25 cellular contexts compared by ENCODE assay signal in the genomic region with DNA sequence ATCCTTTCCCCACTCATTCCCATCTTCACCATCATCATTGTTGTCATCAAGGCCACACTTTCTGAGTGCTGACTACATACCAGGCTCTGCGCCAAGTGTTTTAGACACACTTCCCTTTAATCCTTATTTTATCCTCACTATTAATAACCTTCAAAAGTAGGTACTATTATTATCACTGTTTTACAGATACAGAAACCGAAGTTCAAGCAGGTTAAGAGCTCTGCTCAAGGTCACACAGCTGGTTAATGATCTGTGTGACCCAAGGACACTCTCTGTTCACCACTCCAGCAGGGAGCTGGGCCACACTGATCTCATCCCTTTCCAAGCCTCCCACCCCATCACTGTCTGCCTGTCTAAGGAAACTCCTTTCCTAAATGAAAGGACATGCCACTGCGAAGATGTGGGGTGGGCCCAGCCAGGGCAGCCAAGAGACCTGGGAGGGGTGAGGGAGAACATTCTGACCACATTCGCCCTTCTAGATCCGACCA. TPM values are rescaled to one million over a fixed set of nuclear protein-coding genes. Genes with fewer than 3 reads are reported as not detected.
DNase-seq lines count a peak whose midpoint lies in the region; ATAC-seq, FAIRE-seq and TF ChIP-seq lines count a peak whose summit lies in the region.
"Had no signal": no experiment of that assay in that cellular context is flagged by ENCODE, and none has a peak within 500 bp of the region (broad histone marks: within the 10 kb centered on the region; RNA-seq: fewer than 3 reads in every experiment).

No MANE protein-coding gene starts in this region.

- TF ChIP-seq CTCF in PC-9 (conservative IDR thresholded peaks at IDR 0.05) (no peak), H1 (IDR thresholded peaks at IDR 0.05; ENCODE audit: control extremely low read depth in 1 of 3, insufficient read depth in 1 of 3, low read depth in 1 of 3, low read length in 3 of 3) (no peak), thyroid gland (IDR thresholded peaks at IDR 0.05) (no peak)

- no peak overlapping the region for H2AK5ac ChIP-seq in H1 (ENCODE audit: low read depth, low read length)

- peaks cover 69% of the 10 kb centered on the region for H3K79me2 ChIP-seq in PC-9 (ENCODE audit: low read depth)
- H3K79me2 ChIP-seq in H1 (ENCODE audit: control insufficient read depth in 1 of 2, insufficient read depth in 2 of 2, low read length in 2 of 2) = no peaks in the 10 kb centered on the region

- WGBS in H1 (ENCODE audit: extremely low coverage in 1 of 2, insufficient coverage in 1 of 2, insufficient read length in 1 of 2, insufficient replicate concordance in 2 of 2, low coverage in 1 of 2, low lambda C conversion rate in 2 of 2, missing lambda C conversion rate in 1 of 2), 2 experiments = 93% methylated on average over 5 of the region's 5 CpGs; no CpG with 5 or more reads in 1 of the 2 experiments
- 77 to 79% methylated on average over 5 of the region's 5 CpGs for WGBS in thyroid gland, 2 donors

- H3K9me2 ChIP-seq in PC-9 (ENCODE audit: insufficient read depth) = no peaks in the 10 kb centered on the region

- no peak overlapping the region for H4K8ac ChIP-seq in H1 (ENCODE audit: extremely low read depth, insufficient read depth, low read length)

- TF ChIP-seq EP300 in H1 (IDR thresholded peaks at IDR 0.05; ENCODE audit: borderline replicate concordance in 1 of 2, low read depth in 2 of 2, low read length in 2 of 2) = no peak

- no peak for FAIRE-seq in H1 (lab: Jason Lieb, UNC)
- FAIRE-seq: frontal cortex, islet of Langerhans had no signal

- H2AFZ ChIP-seq in PC-9 (no peak overlapping the region), H1 (ENCODE audit: low read length) (no peak overlapping the region)

- H3K56ac ChIP-seq in H1 (replicated peaks; ENCODE audit: insufficient read length, low read depth, low read length) = no peak overlapping the region

- peak overlapping the region; percentile 24; the same call in 1 of the 2 replicates for H2BK20ac ChIP-seq in H1 (ENCODE audit: low read length)

- DNase-seq in PC-9 (no peak), H1 (ENCODE audit: low read depth in 1 of 2, low spot score in 2 of 2) (no peak), lung microvascular endothelial cell (ENCODE audit: low read depth in 2 of 2) (peak; percentile 11 to 79), thyroid gland (no peak), retina (no peak), NCI-H524 (lab: John Stamatoyannopoulos, UW) (no peak)
- DNase-seq: activated CD4-positive, alpha-beta T cell treated with anti-CD3 and anti-CD28 coated beads for 36 hours; activated gamma-delta T cell treated with Interleukin-2 at 50 U/mL for 16 hours; body of pancreas; CD4-positive, alpha-beta T cell; effector memory CD4-positive, alpha-beta T cell; NCI-H1105 treated with DMSO at 0.1 percent for 48 hours; NCI-H2081; SJCRH30; stimulated activated CD4-positive, alpha-beta T cell treated with anti-CD3 and anti-CD28 coated beads, Interleukin-12 subunit alpha, Interleukin-12 subunit beta, amount 100 ng/mL, for 4 hours; stimulated activated CD4-positive, alpha-beta T cell treated with anti-CD3 and anti-CD28 coated beads, Interleukin-4, amount 100 ng/mL, for 24 hours; stimulated activated naive CD4-positive, alpha-beta T cell; T-cell had no signal

- no peak overlapping the region for H2BK5ac ChIP-seq in H1 (ENCODE audit: low read depth, low read length)

- no peaks in the 10 kb centered on the region for H3K79me1 ChIP-seq in H1 (ENCODE audit: low read depth, low read length)

- H3K4me2 ChIP-seq in PC-9 (peak overlapping the region; percentile 97), H1 (ENCODE audit: insufficient read depth in 1 of 2, low read depth in 2 of 2, low read length in 2 of 2) (no peak overlapping the region)

- peaks cover 42% of the 10 kb centered on the region for H3F3A ChIP-seq in PC-9 (ENCODE audit: insufficient read depth, low read depth)

- H3K18ac ChIP-seq in H1 (ENCODE audit: extremely low read depth, low read length) = no peak overlapping the region

- no peak overlapping the region for H3K9ac ChIP-seq in H1 (replicated peaks in 1 of 4; ENCODE audit: extremely low read depth in 1 of 4, low read depth in 3 of 4, low read length in 3 of 4)

- H3K23me2 ChIP-seq in H1 (ENCODE audit: low read depth, low read length) = no peaks in the 10 kb centered on the region

- no peaks in the 10 kb centered on the region for H3K27me3 ChIP-seq in PC-9 (ENCODE audit: insufficient read depth, low read depth)
- no peaks in the 10 kb centered on the region; a peak in 1 of 7 replicates for H3K27me3 ChIP-seq in H1 (replicated peaks in 1 of 4; ENCODE audit: control insufficient read depth in 3 of 4, extremely low read depth in 1 of 4, insufficient read depth in 3 of 4, low read length in 3 of 4)
- H3K27me3 ChIP-seq in thyroid gland = no peaks in the 10 kb centered on the region
- H3K27me3 ChIP-seq: body of pancreas, SJCRH30 had no signal

- no TSS peak for BruUV-seq in PC-9 (replicated peaks; lab: Mats Ljungman, UMichigan)

- no peaks in the 10 kb centered on the region for H3K9me3 ChIP-seq in PC-9 (ENCODE audit: insufficient read depth, low read depth)
- no peaks in the 10 kb centered on the region for H3K9me3 ChIP-seq in H1 (ENCODE audit: insufficient read depth in 2 of 2, low read depth in 1 of 2, low read length in 1 of 2)
- no peaks in the 10 kb centered on the region for H3K9me3 ChIP-seq in thyroid gland
- H3K9me3 ChIP-seq: body of pancreas, SJCRH30 had no signal

- no peak overlapping the region for H4K5ac ChIP-seq in H1 (ENCODE audit: insufficient read length, low read depth, low read length)

- H3K14ac ChIP-seq in H1 (ENCODE audit: insufficient read length) = no peak overlapping the region

- ATAC-seq in HG02642 (IDR thresholded peaks at IDR 0.05; ENCODE audit: poor library complexity, unreplicated experiment) = no peak
- ATAC-seq: activated CD4-positive, alpha-beta T cell treated with anti-CD3 and anti-CD28 coated beads for 36 hours; body of pancreas; esophagus mucosa; Panc1; T-cell had no signal

- CTCF ChIA-PET in PC-9 (lab: Charles Lee) (interaction anchor here (0.5 to 1.4 kb wide), 2 partner anchors 25 to 153 kb away, joined by 3 to 4 read pairs; no protein-coding TSS in a partner anchor), H1 (lab: Charles Lee; ENCODE audit: partially characterized antibody) (interaction anchor here (1.0 to 1.2 kb wide), 2 partner anchors 10 to 32 kb away, joined by 3 read pairs; no protein-coding TSS in a partner anchor)

- POLR2A ChIA-PET in PC-9 (lab: Charles Lee; ENCODE audit: unreplicated experiment) (no interaction called here), H1 (lab: Charles Lee; ENCODE audit: partially characterized antibody) (interaction anchor here (1.2 kb wide), 1 partner anchor 17 kb away, joined by 5 read pairs; the partner anchor contains the start of gene TSKU)

- H3K4me1 ChIP-seq in PC-9 (replicated peaks; ENCODE audit: insufficient read depth) (peaks cover 63% of the 10 kb centered on the region), H1 (replicated peaks in 1 of 4; ENCODE audit: control insufficient read depth in 3 of 4, insufficient read depth in 4 of 4, low read length in 3 of 4) (peaks cover 0 to 20% (median 13%) of the 10 kb centered on the region in 4 experiments; a peak in 6 of 7 replicates), thyroid gland (peaks cover 46 to 58% of the 10 kb centered on the region in 2 donors)

- H4K20me1 ChIP-seq in PC-9 (ENCODE audit: insufficient read depth) (0 out of 2 replicates have a peak, but pooled peaks cover 3% of the 10 kb centered on the region), H1 (replicated peaks in 1 of 2; ENCODE audit: control insufficient read depth in 1 of 2, insufficient read depth in 2 of 2, low read length in 2 of 2) (no peaks in the 10 kb centered on the region)

- peaks cover 25% of the 10 kb centered on the region; the same call in 1 of the 2 replicates for H3K36me3 ChIP-seq in PC-9 (ENCODE audit: low read depth)
- no peaks in the 10 kb centered on the region for H3K36me3 ChIP-seq in H1 (ENCODE audit: control insufficient read depth in 2 of 4, insufficient read depth in 4 of 4, low read length in 3 of 4)
- H3K36me3 ChIP-seq in thyroid gland = no peaks in the 10 kb centered on the region
- H3K36me3 ChIP-seq: SJCRH30 had no signal

- H2BK120ac ChIP-seq in H1 (replicated peaks; ENCODE audit: low read depth, low read length) = no peak overlapping the region

- H3K23ac ChIP-seq in H1 (ENCODE audit: insufficient read length) = no peak overlapping the region

- H2BK12ac ChIP-seq in H1 (ENCODE audit: low read depth, low read length) = peak overlapping the region; percentile 18; the same call in 1 of the 2 replicates

- no peak for TF ChIP-seq POLR2A in H1 (IDR thresholded peaks at IDR 0.05; ENCODE audit: control extremely low read depth in 1 of 2, low read depth in 2 of 2, low read length in 2 of 2)
- no peak for TF ChIP-seq POLR2A in thyroid gland (IDR thresholded peaks at IDR 0.05)

- H3K4ac ChIP-seq in H1 (replicated peaks; ENCODE audit: insufficient read length, low read depth, low read length) = no peak overlapping the region

- H3K27ac ChIP-seq in PC-9 = no peak overlapping the region; the same call in 1 of the 2 replicates
- no peak overlapping the region for H3K27ac ChIP-seq in H1 (ENCODE audit: low read depth, low read length)
- H3K27ac ChIP-seq in thyroid gland = peak overlapping the region in 2 of 3 donors; percentile 96 to 97
- H3K27ac ChIP-seq: body of pancreas, SJCRH30 had no signal

- H3K4me3 ChIP-seq in PC-9 = no peak overlapping the region; the same call in 1 of the 2 replicates
- H3K4me3 ChIP-seq in H1 (ENCODE audit: extremely low read depth in 1 of 4, insufficient read depth in 2 of 4, low read depth in 3 of 4, low read length in 4 of 4) = no peak overlapping the region
- H3K4me3 ChIP-seq in thyroid gland (replicated peaks in 1 of 3) = no peak overlapping the region
- H3K4me3 ChIP-seq: body of pancreas, lung, SJCRH30 had no signal

- no peak overlapping the region for H2BK15ac ChIP-seq in H1 (ENCODE audit: low read length)

- TF ChIP-seq RAD21 in H1 (IDR thresholded peaks at IDR 0.05 in 1 of 2, conservative IDR thresholded peaks at IDR 0.05 in 1 of 2; ENCODE audit: low read depth in 2 of 2, low read length in 2 of 2) = no peak

- intact Hi-C loops in PC-9 (cut with micrococcal nuclease; ENCODE audit: unreplicated experiment) (no loop called here), thyroid gland (cut with DNase I) (no loop called here)

- no peak overlapping the region for H4K91ac ChIP-seq in H1 (replicated peaks; ENCODE audit: insufficient read length, low read length)

RNA-seq across cellular contexts. Expression of gene TSKU, which starts 17.2 kb away (rescaled TPM):
- total RNA-seq in PC-9 (2021) (89.3 and 99.4 TPM in 2 replicates), lung microvascular endothelial cell (3.2 and 3.9 TPM in 2 replicates), thyroid gland (100 to 1,000 TPM in 2 of 4 donors, 10 to 100 TPM in 2; 95.6 to 152 (median 99.2) TPM)
- total RNA-seq in H1 (2021; fragmentation: NEBNext Ultra II Directional; extraction: Animal tissue kit (Norgen Biotek cat#: 25700)) = 22.8 TPM in 2 replicates
- polyA plus RNA-seq in H1 (2011; rRNA removed) = 28.4 and 40.7 TPM in 2 replicates
- polyA plus RNA-seq in H1 (2011; cell fraction: cytosol; rRNA removed) = 18.1 TPM
- 34.2 TPM for polyA plus RNA-seq in H1 (2011; cell fraction: nucleus; rRNA removed)
- polyA plus RNA-seq in H1 (2012, experiment 1 of 2) = 15.8 to 27.1 TPM (median 20.7 TPM) in 4 replicates
- polyA plus RNA-seq in H1 (2012, experiment 2 of 2) = 22.0 TPM
- polyA plus RNA-seq in H1 (2013, experiment 1 of 2) = 21.4 TPM
- 23.8 TPM for polyA plus RNA-seq in H1 (2013, experiment 2 of 2)
- 21.7 and 33.3 TPM in 2 replicates for polyA minus RNA-seq in H1 (2011; rRNA and poly(A)+ RNA removed)
- 17.2 TPM for polyA minus RNA-seq in H1 (2011; cell fraction: cytosol; rRNA and poly(A)+ RNA removed)
- polyA minus RNA-seq in H1 (2011; cell fraction: nucleus; rRNA and poly(A)+ RNA removed) = 27.5 TPM
- polyA plus RNA-seq: IgD-negative memory B cell had no signal

Comparison
In these comparisons a context has a peak if more than half of its experiments do, and no peak if none do; other contexts are left out.
1. DNase-seq: peak in lung microvascular endothelial cell (2 of 2); none in PC-9 (0 of 2), H1 (0 of 2), thyroid gland (0 of 2), retina (single experiment) and NCI-H524 (0 of 2).
2. H3K27ac ChIP-seq: peak in thyroid gland (2 of 3); none in PC-9 (single experiment) and H1 (single experiment).